In the genomic region with DNA sequence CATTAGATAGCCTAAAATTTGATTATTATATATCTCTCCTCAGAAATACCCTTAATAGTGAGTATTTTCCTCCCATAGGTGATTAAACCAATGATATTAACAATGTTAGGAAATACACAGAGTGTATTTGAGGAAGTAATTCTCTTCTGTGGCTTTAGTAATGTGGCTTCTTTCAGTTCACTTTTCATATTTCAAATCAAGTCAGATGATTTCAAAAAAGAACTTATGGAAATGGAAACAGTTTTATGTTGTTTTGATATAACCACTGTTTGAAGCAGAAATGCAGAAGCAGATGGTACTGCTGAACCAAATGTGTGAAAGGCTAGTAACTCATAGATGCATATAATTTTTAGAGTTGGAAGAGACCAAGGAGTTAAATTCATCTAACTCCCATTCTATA, we compare ENCODE assay signal across 14 cellular contexts. TPM values are rescaled to one million over a fixed set of nuclear protein-coding genes. Genes with fewer than 3 reads are reported as not detected.
A peak's percentile ranks its signal among the peaks of the same experiment; 100 is the strongest.
DNase-seq lines count a peak whose midpoint lies in the region; ATAC-seq and TF ChIP-seq lines count a peak whose summit lies in the region.
"Had no signal": no experiment of that assay in that cellular context is flagged by ENCODE, and none has a peak within 500 bp of the region (broad histone marks: within the 10 kb centered on the region; RNA-seq: fewer than 3 reads in every experiment).

No MANE protein-coding gene starts in this region.

- H3K9me3 Mint-ChIP-seq in memory B cell: peaks cover 3% of the 10 kb centered on the region
- no peaks in the 10 kb centered on the region for H3K9me3 Mint-ChIP-seq in activated T-helper 2 cell treated with anti-CD3 and anti-CD28 coated beads, Interferon-gamma antibody, Interleukin-2, Interleukin-4, amounts not matched to agents 10 μg/mL and 5 μg/mL and 100 μg/mL, durations not matched to agents 14 hours and 24 hours and 36 hours
- H3K9me3 Mint-ChIP-seq: activated naive CD8-positive, alpha-beta T cell treated with anti-CD3 and anti-CD28 coated beads, Interleukin-2, amount 50 U/mL, for 24 hours had no signal

- H3K4me3 Mint-ChIP-seq in memory B cell: peak overlapping the region; percentile 12
- no peak overlapping the region for H3K4me3 Mint-ChIP-seq in activated T-helper 2 cell treated with anti-CD3 and anti-CD28 coated beads, Interferon-gamma antibody, Interleukin-2, Interleukin-4, amounts not matched to agents 10 μg/mL and 5 μg/mL and 100 μg/mL, durations not matched to agents 14 hours and 24 hours and 36 hours (ENCODE audit: low read depth)
- H3K4me3 Mint-ChIP-seq: activated naive CD8-positive, alpha-beta T cell treated with anti-CD3 and anti-CD28 coated beads, Interleukin-2, amount 50 U/mL, for 24 hours; immature natural killer cell had no signal

- H3K27me3 Mint-ChIP-seq in memory B cell: no peaks in the 10 kb centered on the region
- H3K27me3 Mint-ChIP-seq in activated T-helper 2 cell treated with anti-CD3 and anti-CD28 coated beads, Interferon-gamma antibody, Interleukin-2, Interleukin-4, amounts not matched to agents 10 μg/mL and 5 μg/mL and 100 μg/mL, durations not matched to agents 14 hours and 24 hours and 36 hours (ENCODE audit: low read depth): peaks cover 2% of the 10 kb centered on the region

- H3K27ac Mint-ChIP-seq in memory B cell: peak overlapping the region; percentile 29
- no peak overlapping the region for H3K27ac Mint-ChIP-seq in activated T-helper 2 cell treated with anti-CD3 and anti-CD28 coated beads, Interferon-gamma antibody, Interleukin-2, Interleukin-4, amounts not matched to agents 10 μg/mL and 5 μg/mL and 100 μg/mL, durations not matched to agents 14 hours and 24 hours and 36 hours
- H3K27ac Mint-ChIP-seq: activated naive CD8-positive, alpha-beta T cell treated with anti-CD3 and anti-CD28 coated beads, Interleukin-2, amount 50 U/mL, for 24 hours; immature natural killer cell had no signal

- no peak for TF ChIP-seq CTCF in coronary artery (IDR thresholded peaks at IDR 0.05)

- no peak overlapping the region for H3K4me3 ChIP-seq in coronary artery

- peaks cover 44% of the 10 kb centered on the region for H3K4me1 Mint-ChIP-seq in memory B cell
- H3K4me1 Mint-ChIP-seq in activated T-helper 2 cell treated with anti-CD3 and anti-CD28 coated beads, Interferon-gamma antibody, Interleukin-2, Interleukin-4, amounts not matched to agents 10 μg/mL and 5 μg/mL and 100 μg/mL, durations not matched to agents 14 hours and 24 hours and 36 hours (ENCODE audit: low read depth): no peaks in the 10 kb centered on the region
- H3K4me1 Mint-ChIP-seq: activated naive CD8-positive, alpha-beta T cell treated with anti-CD3 and anti-CD28 coated beads, Interleukin-2, amount 50 U/mL, for 24 hours; immature natural killer cell had no signal

- no peak overlapping the region for H3K27ac ChIP-seq in coronary artery

- ATAC-seq in GM18858 (IDR thresholded peaks at IDR 0.05; ENCODE audit: unreplicated experiment) (peak; percentile 75), HG02571 (IDR thresholded peaks at IDR 0.05; ENCODE audit: unreplicated experiment) (peak; percentile 63), HG03565 (IDR thresholded peaks at IDR 0.05; ENCODE audit: unreplicated experiment) (peak; percentile 58), memory B cell (ENCODE audit: low read depth) (peak; percentile 84)
- ATAC-seq: activated naive CD8-positive, alpha-beta T cell treated with anti-CD3 and anti-CD28 coated beads, Interleukin-2, amount 50 U/mL, for 24 hours had no signal

- peak in 1 of 2 donors; percentile 14 for DNase-seq in memory B cell (ENCODE audit: low spot score in 2 of 2)
- DNase-seq in activated T-helper 2 cell treated with anti-CD3 and anti-CD28 coated beads, Interferon-gamma antibody, Interleukin-2, Interleukin-4, amounts not matched to agents 10 μg/mL and 5 μg/mL and 100 μg/mL, durations not matched to agents 14 hours and 24 hours and 36 hours (ENCODE audit: low spot score): no peak
- no peak for DNase-seq in UCSD-AML1 (lab: John Stamatoyannopoulos, UW; ENCODE audit: unreplicated experiment)
- DNase-seq in coronary artery (ENCODE audit: low spot score): no peak
- DNase-seq in NCI-H2196 (lab: John Stamatoyannopoulos, UW; ENCODE audit: unreplicated experiment): no peak
- DNase-seq: activated naive CD8-positive, alpha-beta T cell treated with anti-CD3 and anti-CD28 coated beads, Interleukin-2, amount 50 U/mL, for 24 hours; GOT3; immature natural killer cell; NCI-H1105 treated with DMSO at 0.1 percent for 48 hours had no signal

- intact Hi-C loops in activated T-helper 2 cell treated with anti-CD3 and anti-CD28 coated beads, Interferon-gamma antibody, Interleukin-2, Interleukin-4, amounts not matched to agents 10 μg/mL and 5 μg/mL and 100 μg/mL, durations not matched to agents 14 hours and 24 hours and 36 hours (cut with micrococcal nuclease): no loop called here

- H3K36me3 Mint-ChIP-seq in memory B cell: no peaks in the 10 kb centered on the region
- H3K36me3 Mint-ChIP-seq in activated T-helper 2 cell treated with anti-CD3 and anti-CD28 coated beads, Interferon-gamma antibody, Interleukin-2, Interleukin-4, amounts not matched to agents 10 μg/mL and 5 μg/mL and 100 μg/mL, durations not matched to agents 14 hours and 24 hours and 36 hours (ENCODE audit: low read depth): no peaks in the 10 kb centered on the region
- H3K36me3 Mint-ChIP-seq: immature natural killer cell had no signal

RNA-seq across cellular contexts. Expression of gene GPR33, which starts 1.8 kb away (rescaled TPM):
- total RNA-seq in activated T-helper 2 cell treated with anti-CD3 and anti-CD28 coated beads, Interferon-gamma antibody, Interleukin-2, Interleukin-4, amounts not matched to agents 10 μg/mL and 5 μg/mL and 100 μg/mL, durations not matched to agents 14 hours and 24 hours and 36 hours: not detected in 2 replicates
- total RNA-seq: activated CD8-positive, alpha-beta memory T cell treated with anti-CD3 and anti-CD28 coated beads for 36 hours; T-helper 2 cell treated with Interferon-gamma antibody and Interleukin-4, amounts not matched to agents 100 ng/mL and 5 ng/mL, for 36 hours had no signal

RNA-seq across cellular contexts. Expression of gene DTD2, which starts 32.4 kb away (rescaled TPM):
- total RNA-seq in activated T-helper 2 cell treated with anti-CD3 and anti-CD28 coated beads, Interferon-gamma antibody, Interleukin-2, Interleukin-4, amounts not matched to agents 10 μg/mL and 5 μg/mL and 100 μg/mL, durations not matched to agents 14 hours and 24 hours and 36 hours: 26.7 and 26.9 TPM in 2 replicates
